In genomic region chr15:31435256-31435781, GRCh38 we compare ENCODE assay signal across 8 cellular contexts.
A peak's percentile ranks its signal among the peaks of the same experiment; 100 is the strongest.
DNase-seq lines count a peak whose midpoint lies in the region; ATAC-seq and TF ChIP-seq lines count a peak whose summit lies in the region.

No MANE protein-coding gene starts in this region.

- no peaks in the 10 kb centered on the region for H3K9me2 ChIP-seq in PC-3 (replicated peaks; ENCODE audit: low read length)

- CTCF ChIA-PET in PC-3 (lab: Charles Lee) = interaction anchor here (0.7 to 1.2 kb wide), 4 partner anchors 53 to 235 kb away, joined by 3 to 9 read pairs (median 4); partner anchors contain the start of gene KLF13

- peaks cover 15% of the 10 kb centered on the region for H3K4me1 ChIP-seq in PC-3 (ENCODE audit: insufficient read depth, low read length)
- peaks cover 2% of the 10 kb centered on the region for H3K4me1 ChIP-seq in neuron (ENCODE audit: insufficient read depth, low read length)
- H3K4me1 ChIP-seq in subcutaneous abdominal adipose tissue (ENCODE audit: control insufficient read depth in 5 of 5, insufficient read depth in 5 of 5, low read length in 5 of 5) = peaks cover 8 to 26% (median 21%) of the 10 kb centered on the region in 5 donors

- H3F3A ChIP-seq in PC-3 (ENCODE audit: low read length, unreplicated experiment) = no peaks in the 10 kb centered on the region

- no peaks in the 10 kb centered on the region for H3K36me3 ChIP-seq in PC-3 (ENCODE audit: low read depth, low read length)
- no peaks in the 10 kb centered on the region for H3K36me3 ChIP-seq in neuron (ENCODE audit: insufficient read depth, low read length)
- no peaks in the 10 kb centered on the region for H3K36me3 ChIP-seq in subcutaneous abdominal adipose tissue (ENCODE audit: control insufficient read depth in 5 of 5, insufficient read depth in 5 of 5, low read length in 5 of 5)

- H3K9ac ChIP-seq in PC-3 (ENCODE audit: low read length) (no peak overlapping the region; the same call in 1 of the 2 replicates), subcutaneous abdominal adipose tissue (ENCODE audit: low read length in 5 of 5) (peak overlapping the region in 3 of 5 donors; percentile 22 to 67 (median 51))

- no peaks in the 10 kb centered on the region for H3K27me3 ChIP-seq in PC-3 (ENCODE audit: low read length)
- peaks cover 6% of the 10 kb centered on the region for H3K27me3 ChIP-seq in neuron (ENCODE audit: insufficient read depth, low read length)
- H3K27me3 ChIP-seq in subcutaneous abdominal adipose tissue (ENCODE audit: control insufficient read depth in 5 of 5, insufficient read depth in 4 of 5, low read length in 5 of 5) = no peaks in the 10 kb centered on the region

- no peaks in the 10 kb centered on the region for H3K27me3 Mint-ChIP-seq in activated T-helper 1 cell treated with anti-CD3 and anti-CD28 coated beads, Interleukin-12 subunit alpha, Interleukin-12 subunit beta, Interleukin-2, Interleukin-4 antibody, amounts not matched to agents 30 ng/mL and 10 ng/mL and 1 ng/mL, durations not matched to agents 14 hours and 24 hours and 36 hours (ENCODE audit: insufficient read depth)

- intact Hi-C loops in PC-3 (cut with micrococcal nuclease) = loop anchor here (1.0 to 5.0 kb wide), 5 partner anchors 39 to 218 kb away; no protein-coding TSS in a partner anchor
- intact Hi-C loops in activated T-helper 1 cell treated with anti-CD3 and anti-CD28 coated beads, Interleukin-12 subunit alpha, Interleukin-12 subunit beta, Interleukin-2, Interleukin-4 antibody, amounts not matched to agents 30 ng/mL and 10 ng/mL and 1 ng/mL, durations not matched to agents 14 hours and 24 hours and 36 hours (cut with micrococcal nuclease) = loop anchor here (1.0 to 5.0 kb wide), 13 partner anchors 24 to 443 kb away; partner anchors contain the start of genes KLF13 and MTMR10

- POLR2A ChIA-PET in PC-3 (lab: Charles Lee; ENCODE audit: unreplicated experiment) = no interaction called here

- no peaks in the 10 kb centered on the region for H4K20me1 ChIP-seq in PC-3 (ENCODE audit: low read length)

- no peaks in the 10 kb centered on the region for H3K9me3 ChIP-seq in PC-3 (ENCODE audit: low read length)
- peaks cover 1% of the 10 kb centered on the region for H3K9me3 ChIP-seq in neuron (ENCODE audit: low read length)
- H3K9me3 ChIP-seq in subcutaneous abdominal adipose tissue (ENCODE audit: control insufficient read depth in 5 of 5, low read length in 5 of 5) = no peaks in the 10 kb centered on the region

- H3K36me3 Mint-ChIP-seq in activated T-helper 1 cell treated with anti-CD3 and anti-CD28 coated beads, Interleukin-12 subunit alpha, Interleukin-12 subunit beta, Interleukin-2, Interleukin-4 antibody, amounts not matched to agents 30 ng/mL and 10 ng/mL and 1 ng/mL, durations not matched to agents 14 hours and 24 hours and 36 hours (ENCODE audit: low read depth) = no peaks in the 10 kb centered on the region

- BruUV-seq in PC-3 (replicated peaks; lab: Mats Ljungman, UMichigan) = no TSS peak

- H3K27ac ChIP-seq in C4-2B (no peak overlapping the region), PC-3 (ENCODE audit: low read length) (no peak overlapping the region), subcutaneous abdominal adipose tissue (ENCODE audit: low read depth, low read length) (peak overlapping the region; percentile 70)

- peaks cover 77% of the 10 kb centered on the region for H3K4me1 Mint-ChIP-seq in activated T-helper 1 cell treated with anti-CD3 and anti-CD28 coated beads, Interleukin-12 subunit alpha, Interleukin-12 subunit beta, Interleukin-2, Interleukin-4 antibody, amounts not matched to agents 30 ng/mL and 10 ng/mL and 1 ng/mL, durations not matched to agents 14 hours and 24 hours and 36 hours (ENCODE audit: low read depth)

- H3K4me2 ChIP-seq in PC-3 (ENCODE audit: low read length) = peak overlapping the region; percentile 81

- DNase-seq in PC-3 (peak; percentile 65), fibroblast of the aortic adventitia (ENCODE audit: low read depth) (peak; percentile 92)
- peak; percentile 86 for DNase-seq in activated T-helper 1 cell treated with anti-CD3 and anti-CD28 coated beads, Interleukin-12 subunit alpha, Interleukin-12 subunit beta, Interleukin-2, Interleukin-4 antibody, amounts not matched to agents 30 ng/mL and 10 ng/mL and 1 ng/mL, durations not matched to agents 14 hours and 24 hours and 36 hours (ENCODE audit: low spot score)

- H3K4me3 ChIP-seq in PC-3 (ENCODE audit: low read length) (peak overlapping the region; percentile 21; the same call in 1 of the 2 replicates), fibroblast of the aortic adventitia (ENCODE audit: low read depth, low read length) (peak overlapping the region; percentile 23), neuron (ENCODE audit: low read length) (no peak overlapping the region), subcutaneous abdominal adipose tissue (ENCODE audit: low read depth in 1 of 5, low read length in 5 of 5) (peak overlapping the region; percentile 45 to 57 (median 50))

- peak overlapping the region; percentile 76 for H2AFZ ChIP-seq in PC-3 (ENCODE audit: low read length)
- peak overlapping the region; percentile 28 for H2AFZ ChIP-seq in neuron (ENCODE audit: low read depth, low read length)

- no peaks in the 10 kb centered on the region for H3K9me3 Mint-ChIP-seq in activated T-helper 1 cell treated with anti-CD3 and anti-CD28 coated beads, Interleukin-12 subunit alpha, Interleukin-12 subunit beta, Interleukin-2, Interleukin-4 antibody, amounts not matched to agents 30 ng/mL and 10 ng/mL and 1 ng/mL, durations not matched to agents 14 hours and 24 hours and 36 hours

- H3K27ac Mint-ChIP-seq in activated T-helper 1 cell treated with anti-CD3 and anti-CD28 coated beads, Interleukin-12 subunit alpha, Interleukin-12 subunit beta, Interleukin-2, Interleukin-4 antibody, amounts not matched to agents 30 ng/mL and 10 ng/mL and 1 ng/mL, durations not matched to agents 14 hours and 24 hours and 36 hours = peak overlapping the region; percentile 93

- TF ChIP-seq CTCF in C4-2B (conservative IDR thresholded peaks at IDR 0.05) (peak; percentile 77), PC-3 (conservative IDR thresholded peaks at IDR 0.05; ENCODE audit: low read depth, low read length) (peak; percentile 85), fibroblast of the aortic adventitia (IDR thresholded peaks at IDR 0.05; ENCODE audit: insufficient read depth, low read length) (peak; percentile 61)

- no peaks in the 10 kb centered on the region for H3K79me2 ChIP-seq in PC-3 (ENCODE audit: low read length)

- ATAC-seq in GM19324 (IDR thresholded peaks at IDR 0.05; ENCODE audit: low FRiP score, unreplicated experiment) (peak; percentile 59), HG03457 (IDR thresholded peaks at IDR 0.05; ENCODE audit: unreplicated experiment) (peak; percentile 43), PC-3 (peak; percentile 83)

- peak overlapping the region; percentile 58 for H3K4me3 Mint-ChIP-seq in activated T-helper 1 cell treated with anti-CD3 and anti-CD28 coated beads, Interleukin-12 subunit alpha, Interleukin-12 subunit beta, Interleukin-2, Interleukin-4 antibody, amounts not matched to agents 30 ng/mL and 10 ng/mL and 1 ng/mL, durations not matched to agents 14 hours and 24 hours and 36 hours
